In genomic region chr3:177441813-177442646, GRCh38 we compare ENCODE assay signal across 8 cellular contexts.
DNase-seq lines count a peak whose midpoint lies in the region; ATAC-seq and TF ChIP-seq lines count a peak whose summit lies in the region.

No MANE protein-coding gene starts in this region.

- H2BK5ac ChIP-seq in mesendoderm (ENCODE audit: low read length), result peak overlapping the region; percentile 7

- H4K5ac ChIP-seq in mesendoderm (ENCODE audit: low read length), result no peak overlapping the region

- no peak overlapping the region for H3K23ac ChIP-seq in mesendoderm (ENCODE audit: low read length)

- no peak overlapping the region for H2AK5ac ChIP-seq in mesendoderm (ENCODE audit: low read length)

- no peak overlapping the region for H3K18ac ChIP-seq in mesendoderm (ENCODE audit: low read length)

- H3K27ac Mint-ChIP-seq in mesothelial cell of epicardium, result no peak overlapping the region
- H3K27ac Mint-ChIP-seq in Caco-2 (ENCODE audit: unreplicated experiment), result no peak overlapping the region

- intact Hi-C loops in Caco-2 (cut with micrococcal nuclease; ENCODE audit: unreplicated experiment), result no loop called here

- H3K9ac ChIP-seq in mesendoderm (ENCODE audit: low read length), result no peak overlapping the region

- BruUV-seq in Caco-2 (replicated peaks; lab: Mats Ljungman, UMichigan), result no TSS peak

- H3K79me2 ChIP-seq in mesendoderm (ENCODE audit: control insufficient read depth, insufficient read depth, low read length), result no peaks in the 10 kb centered on the region

- in situ Hi-C loops in GM13976 (cut with MboI; ENCODE audit: low sequenced_read_pairs, unreplicated experiment), result no loop called here

- no peak overlapping the region for H3K4me3 ChIP-seq in mesendoderm (ENCODE audit: low read length)
- no peak overlapping the region for H3K4me3 ChIP-seq in Caco-2 (ENCODE audit: low read depth, low read length)

- H3K9me3 Mint-ChIP-seq in mesothelial cell of epicardium (no peaks in the 10 kb centered on the region), Caco-2 (ENCODE audit: unreplicated experiment) (no peaks in the 10 kb centered on the region)

- POLR2A ChIA-PET in Caco-2 (lab: Charles Lee), result no interaction called here

- H3K36me3 Mint-ChIP-seq in mesothelial cell of epicardium (no peaks in the 10 kb centered on the region), Caco-2 (ENCODE audit: insufficient read depth, unreplicated experiment) (no peaks in the 10 kb centered on the region)

- peak; percentile 97 for ATAC-seq in GM21737 (IDR thresholded peaks at IDR 0.05; ENCODE audit: unreplicated experiment)

- H3K9me3 ChIP-seq in Caco-2, result no peaks in the 10 kb centered on the region

- H3K4me1 Mint-ChIP-seq in mesothelial cell of epicardium (peaks cover 26% of the 10 kb centered on the region), Caco-2 (ENCODE audit: low read depth, unreplicated experiment) (peaks cover 9% of the 10 kb centered on the region)

- no peak for TF ChIP-seq CTCF in GM13976 (IDR thresholded peaks at IDR 0.05; ENCODE audit: borderline replicate concordance, control extremely low read depth, extremely low read depth, insufficient read depth, missing control alignments)
- TF ChIP-seq CTCF in mesothelial cell of epicardium (IDR thresholded peaks at IDR 0.05; ENCODE audit: unreplicated experiment), result no peak
- TF ChIP-seq CTCF in Caco-2 (IDR thresholded peaks at IDR 0.05; ENCODE audit: insufficient read depth in 1 of 2, low read depth in 1 of 2, low read length in 1 of 2, severe bottlenecking in 1 of 2, unreplicated experiment in 1 of 2), result no peak

- no peak overlapping the region for H3K56ac ChIP-seq in mesendoderm (ENCODE audit: low read length)

- H2BK120ac ChIP-seq in mesendoderm (ENCODE audit: low read depth, low read length), result no peak overlapping the region

- H3K79me1 ChIP-seq in mesendoderm (ENCODE audit: low read length), result no peaks in the 10 kb centered on the region

- H3K4me3 Mint-ChIP-seq in mesothelial cell of epicardium (no peak overlapping the region), Caco-2 (ENCODE audit: unreplicated experiment) (no peak overlapping the region)

- peak; percentile 65 for DNase-seq in GM13976 (ENCODE audit: low spot score)
- peak; percentile 28 for DNase-seq in KG1 (lab: John Stamatoyannopoulos, UW)
- peak; percentile 63 for DNase-seq in mesendoderm
- DNase-seq in mesothelial cell of epicardium (ENCODE audit: low spot score in 2 of 2, unreplicated experiment in 2 of 2), result no peak
- no peak for DNase-seq in Caco-2
- no peak for DNase-seq in activated effector memory CD4-positive, alpha-beta T cell treated with Interleukin-2 at 50 U/mL for 16 hours
- DNase-seq in stimulated activated CD8-positive, alpha-beta memory T cell treated with anti-CD3 and anti-CD28 coated beads, Interleukin-4, amount 100 ng/mL, for 48 hours, result no peak

- H3K27me3 ChIP-seq in mesendoderm (ENCODE audit: insufficient read depth, low read length, poor library complexity), result no peaks in the 10 kb centered on the region
- no peaks in the 10 kb centered on the region for H3K27me3 ChIP-seq in Caco-2 (replicated peaks; ENCODE audit: control insufficient read depth, insufficient read depth, low read length)

- H3K4ac ChIP-seq in mesendoderm (ENCODE audit: low read depth, low read length), result no peak overlapping the region

- no peaks in the 10 kb centered on the region for H3K27me3 Mint-ChIP-seq in mesothelial cell of epicardium (ENCODE audit: low read depth)
- no peaks in the 10 kb centered on the region for H3K27me3 Mint-ChIP-seq in Caco-2 (ENCODE audit: insufficient read depth, unreplicated experiment)

- CTCF ChIA-PET in Caco-2 (lab: Charles Lee), result no interaction called here

- H3K27ac ChIP-seq in mesendoderm (ENCODE audit: low read depth, low read length), result no peak overlapping the region

- no peak overlapping the region for H3K4me2 ChIP-seq in mesendoderm (ENCODE audit: low read length)

- no peak overlapping the region for H4K8ac ChIP-seq in mesendoderm (ENCODE audit: low read depth, low read length)

- H3K4me1 ChIP-seq in mesendoderm (ENCODE audit: control insufficient read depth, low read depth, low read length) (no peaks in the 10 kb centered on the region), Caco-2 (0 out of 2 replicates have a peak, but pooled peaks cover 6% of the 10 kb centered on the region)

- peak overlapping the region; percentile 21 for H2BK15ac ChIP-seq in mesendoderm (replicated peaks; ENCODE audit: low read depth)

- no CpG with 5 or more reads among the region's 12 CpGs for WGBS in mesendoderm (ENCODE audit: extremely low coverage, insufficient coverage, low lambda C conversion rate)

- H3K36me3 ChIP-seq in mesendoderm (ENCODE audit: control insufficient read depth, insufficient read depth, low read length) (no peaks in the 10 kb centered on the region), Caco-2 (ENCODE audit: control insufficient read depth, insufficient read depth, low read length) (no peaks in the 10 kb centered on the region)

Comparison
In these comparisons a context has a peak if more than half of its experiments do, and no peak if none do; other contexts are left out.
1. DNase-seq: peak in GM13976 (single experiment), KG1 (single experiment) and mesendoderm (single experiment); none in mesothelial cell of epicardium (0 of 2), Caco-2 (0 of 2), activated effector memory CD4-positive, alpha-beta T cell treated with Interleukin-2 at 50 U/mL for 16 hours (single experiment) and stimulated activated CD8-positive, alpha-beta memory T cell treated with anti-CD3 and anti-CD28 coated beads, Interleukin-4, amount 100 ng/mL, for 48 hours (single experiment).